ENCODE assay signal across 20 cellular contexts in genomic region chr22:17492247-17492646, GRCh38.
DNase-seq lines count a peak whose midpoint lies in the region; ATAC-seq and TF ChIP-seq lines count a peak whose summit lies in the region.
"Had no signal": no experiment of that assay in that cellular context is flagged by ENCODE, and none has a peak within 500 bp of the region (broad histone marks: within the 10 kb centered on the region; RNA-seq: fewer than 3 reads in every experiment).

No MANE protein-coding gene starts in this region.

- no peak overlapping the region for H3K4me3 ChIP-seq in vagina
- H3K4me3 ChIP-seq: coronary artery had no signal

- DNase-seq in G401 (ENCODE audit: low spot score), result peak; percentile 74
- DNase-seq in cerebellar cortex (ENCODE audit: low spot score), result peak; percentile 60
- DNase-seq in left ventricle myocardium superior, result peak; percentile 48
- peak; percentile 50 for DNase-seq in pons (ENCODE audit: low spot score)
- no peak for DNase-seq in vagina (ENCODE audit: extremely low spot score in 2 of 2)
- no peak for DNase-seq in activated naive CD4-positive, alpha-beta T cell (lab: John Stamatoyannopoulos, UW)
- no peak for DNase-seq in DMS153 (lab: John Stamatoyannopoulos, UW)
- DNase-seq in left colon, result no peak
- DNase-seq: activated CD4-positive, alpha-beta T cell treated with anti-CD3 and anti-CD28 coated beads for 4 hours; activated naive CD8-positive, alpha-beta T cell treated with anti-CD3 and anti-CD28 coated beads for 36 hours; BE2C; IMR-90; islet precursor cell; mammary epithelial cell; natural killer cell; NCI-H1417 treated with DMSO at 0.1 percent for 48 hours; NCI-H2171; NCI-H748 treated with DMSO at 0.1 percent for 48 hours; stimulated activated CD4-positive, alpha-beta T cell treated with anti-CD3 and anti-CD28 coated beads, Interleukin-4, amount 100 ng/mL, for 4 hours had no signal

- no peaks in the 10 kb centered on the region for H3K27me3 ChIP-seq in vagina
- H3K27me3 ChIP-seq: BE2C had no signal

- no peak for TF ChIP-seq POLR2A in vagina (IDR thresholded peaks at IDR 0.05)

- no peaks in the 10 kb centered on the region for H3K36me3 ChIP-seq in vagina
- H3K36me3 ChIP-seq: BE2C had no signal

- ATAC-seq in left ventricle myocardium superior (peak; percentile 91), left colon (no peak)
- ATAC-seq: natural killer cell had no signal

- H3K27ac ChIP-seq in vagina, result no peak overlapping the region
- H3K27ac ChIP-seq: coronary artery had no signal

- no peaks in the 10 kb centered on the region for H3K4me1 ChIP-seq in vagina
- H3K4me1 ChIP-seq: BE2C had no signal

- no peak for TF ChIP-seq CTCF in vagina (IDR thresholded peaks at IDR 0.05)

- intact Hi-C loops in left ventricle myocardium superior (cut with micrococcal nuclease), result no loop called here
- intact Hi-C loops in vagina (cut with DNase I), result no loop called here
- intact Hi-C loops in left colon (cut with DNase I, micrococcal nuclease), result no loop called here

- H3K9me3 ChIP-seq in vagina, result no peaks in the 10 kb centered on the region
- H3K9me3 ChIP-seq: BE2C had no signal

- in situ Hi-C loops in G401 (cut with HindIII; ENCODE audit: low sequenced_read_pairs), result no loop called here

Comparison
In these comparisons a context has a peak if more than half of its experiments do, and no peak if none do; other contexts are left out.
1. DNase-seq: peak in G401 (single experiment), cerebellar cortex (single experiment), left ventricle myocardium superior (single experiment) and pons (single experiment); none in vagina (0 of 2), activated naive CD4-positive, alpha-beta T cell (0 of 4), DMS153 (single experiment) and left colon (0 of 2).